ENCODE assay signal across 17 cellular contexts in the genomic region with DNA sequence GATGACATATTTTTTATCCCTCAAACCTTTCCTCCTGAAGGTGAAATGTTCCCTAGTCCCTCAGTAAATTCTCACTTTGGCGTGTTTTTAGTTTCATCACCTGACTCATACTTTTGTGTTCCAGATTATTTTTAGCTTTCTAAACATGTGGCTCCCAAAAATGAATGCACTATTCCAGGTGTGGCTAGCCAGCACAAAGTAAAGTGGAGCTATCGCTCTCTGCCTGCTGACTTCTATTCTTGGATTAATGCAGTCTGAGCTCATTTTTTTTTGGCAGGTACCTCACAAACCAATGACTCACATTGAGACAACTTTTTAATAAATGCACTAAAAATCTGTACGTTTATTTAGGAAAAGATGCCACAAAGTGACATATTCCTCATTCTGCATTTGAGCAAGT. TPM values are rescaled to one million over a fixed set of nuclear protein-coding genes. Genes with fewer than 3 reads are reported as not detected.
A peak's percentile ranks its signal among the peaks of the same experiment; 100 is the strongest.
DNase-seq lines count a peak whose midpoint lies in the region; ATAC-seq and TF ChIP-seq lines count a peak whose summit lies in the region.
"Had no signal": no experiment of that assay in that cellular context is flagged by ENCODE, and none has a peak within 500 bp of the region (broad histone marks: within the 10 kb centered on the region; RNA-seq: fewer than 3 reads in every experiment).

No MANE protein-coding gene starts in this region.

- TF ChIP-seq EP300 in stomach (IDR thresholded peaks at IDR 0.05), result no peak

- no peak for TF ChIP-seq CTCF in left ventricle myocardium inferior (IDR thresholded peaks at IDR 0.05; ENCODE audit: borderline replicate concordance)
- no peak for TF ChIP-seq CTCF in right atrium auricular region (IDR thresholded peaks at IDR 0.05)
- TF ChIP-seq CTCF in RWPE2 (IDR thresholded peaks at IDR 0.05; ENCODE audit: poor library complexity, severe bottlenecking), result no peak
- TF ChIP-seq CTCF in fibroblast of mammary gland (conservative IDR thresholded peaks at IDR 0.05; ENCODE audit: control insufficient read depth, insufficient read depth, low read depth, low read length), result no peak
- TF ChIP-seq CTCF in stomach (IDR thresholded peaks at IDR 0.05), result no peak

- DNase-seq in left ventricle myocardium inferior (no peak), right atrium auricular region (ENCODE audit: low spot score) (no peak), RWPE2 (ENCODE audit: low spot score) (no peak), fibroblast of mammary gland (ENCODE audit: low read depth) (peak; percentile 42), NCI-H1092 (lab: John Stamatoyannopoulos, UW) (no peak), stomach (no peak)
- no peak for DNase-seq in activated CD8-positive, alpha-beta memory T cell treated with anti-CD3 and anti-CD28 coated beads, Interleukin-2, amount 50 U/mL, for 4 hours
- DNase-seq: Kasumi-1, MV-4-11, NCI-H1436, NCI-H2081, NCI-H748 treated with DMSO at 0.1 percent for 48 hours, SHP77 treated with DMSO at 0.1 percent for 48 hours had no signal

- H3K4me3 ChIP-seq in left ventricle myocardium inferior (no peak overlapping the region), right atrium auricular region (no peak overlapping the region), RWPE2 (ENCODE audit: severe bottlenecking) (no peak overlapping the region), fibroblast of mammary gland (ENCODE audit: control insufficient read depth, low read depth, low read length) (no peak overlapping the region), stomach (no peak overlapping the region)
- H3K4me3 ChIP-seq: A549, HAP-1 had no signal

- H3K27me3 ChIP-seq in left ventricle myocardium inferior (ENCODE audit: low read depth) (no peaks in the 10 kb centered on the region), right atrium auricular region (no peaks in the 10 kb centered on the region), RWPE2 (ENCODE audit: insufficient read depth, poor library complexity, severe bottlenecking) (peaks cover 8% of the 10 kb centered on the region), stomach (peaks cover 0 to 11% (median 0%) of the 10 kb centered on the region in 3 donors)

- no peak for TF ChIP-seq POLR2A in stomach (IDR thresholded peaks at IDR 0.05)

- intact Hi-C loops in left ventricle myocardium inferior (cut with micrococcal nuclease) (no loop called here), stomach (cut with DNase I; ENCODE audit: low total_unique reads) (no loop called here)

- WGBS in stomach, 5 donors, result 67 to 82% (median 76%) methylated on average over 3 of the region's 3 CpGs

- H3K27ac ChIP-seq in left ventricle myocardium inferior (replicated peaks) (peak overlapping the region; percentile 38), right atrium auricular region (peak overlapping the region in 1 of 2 donors; percentile 59), RWPE2 (ENCODE audit: poor library complexity, severe bottlenecking) (no peak overlapping the region), stomach (no peak overlapping the region)
- H3K27ac ChIP-seq: A549, C4-2B had no signal

- H3K4me1 ChIP-seq in left ventricle myocardium inferior (peaks cover 32% of the 10 kb centered on the region), right atrium auricular region (peaks cover 0 to 15% of the 10 kb centered on the region in 2 donors), RWPE2 (ENCODE audit: insufficient read depth, poor library complexity, severe bottlenecking) (no peaks in the 10 kb centered on the region), stomach (no peaks in the 10 kb centered on the region)
- H3K4me1 ChIP-seq: A549, HAP-1 had no signal

- H3K36me3 ChIP-seq in left ventricle myocardium inferior, result no peaks in the 10 kb centered on the region
- no peaks in the 10 kb centered on the region for H3K36me3 ChIP-seq in right atrium auricular region
- H3K36me3 ChIP-seq in RWPE2 (ENCODE audit: low read depth), result no peaks in the 10 kb centered on the region
- H3K36me3 ChIP-seq in stomach, result no peaks in the 10 kb centered on the region
- H3K36me3 ChIP-seq: HAP-1 had no signal

- ATAC-seq in RWPE2 (ENCODE audit: low read depth), result 0 out of 3 replicates have a peak, but pooled peaks have one; percentile 29
- ATAC-seq in GM18520 (IDR thresholded peaks at IDR 0.05; ENCODE audit: unreplicated experiment), result no peak

- H3K9me3 ChIP-seq in left ventricle myocardium inferior (replicated peaks) (no peaks in the 10 kb centered on the region), right atrium auricular region (no peaks in the 10 kb centered on the region), RWPE2 (ENCODE audit: severe bottlenecking) (no peaks in the 10 kb centered on the region), stomach (no peaks in the 10 kb centered on the region)
- H3K9me3 ChIP-seq: A549, HAP-1 had no signal

RNA-seq across cellular contexts. Expression of gene LANCL2, which starts 58.8 kb away (rescaled TPM):
- 7.9 TPM for total RNA-seq in left ventricle myocardium inferior
- total RNA-seq in right atrium auricular region, result 10 to 100 TPM in 1 of 2 donors, 1 to 10 TPM in 1; 6.7 to 10.6 TPM
- 10 to 100 TPM; 13.2 to 25.9 (median 17.1) TPM for total RNA-seq in stomach
- polyA plus RNA-seq in stomach, result 10 to 100 TPM in 1 of 3 donors, 1 to 10 TPM in 2; 4.9 to 21.4 (median 7.9) TPM
